12 cellular contexts compared by ENCODE assay signal in the genomic region with DNA sequence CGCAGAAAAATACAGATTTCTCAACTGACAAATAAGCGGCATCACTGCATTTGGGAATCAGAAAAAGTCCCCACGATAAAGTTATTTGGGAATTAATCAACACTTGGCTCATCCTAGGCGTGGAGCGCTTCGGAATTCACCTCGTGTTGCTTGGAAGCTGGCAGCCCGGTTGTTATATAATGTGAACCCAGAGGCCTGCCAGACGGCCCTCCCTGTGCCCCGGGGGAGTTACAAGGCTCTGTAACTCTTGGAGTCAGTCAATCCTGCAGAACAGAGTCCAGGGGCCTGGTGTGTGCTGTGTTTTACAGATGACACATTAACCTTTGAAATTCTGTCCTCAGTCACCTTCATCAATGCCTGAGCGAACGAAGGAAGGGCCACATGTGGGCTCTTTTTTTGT.
A peak's percentile ranks its signal among the peaks of the same experiment; 100 is the strongest.
DNase-seq lines count a peak whose midpoint lies in the region; ATAC-seq and TF ChIP-seq lines count a peak whose summit lies in the region.
"Had no signal": no experiment of that assay in that cellular context is flagged by ENCODE, and none has a peak within 500 bp of the region (broad histone marks: within the 10 kb centered on the region; RNA-seq: fewer than 3 reads in every experiment).

No MANE protein-coding gene starts in this region.

- POLR2A ChIA-PET in Caco-2 (lab: Charles Lee): no interaction called here

- peak in 8 of 14 donors; percentile 24 to 57 (median 37) for DNase-seq in C1 segment of cervical spinal cord (lab: John Stamatoyannopoulos, UW)
- peak; percentile 36 for DNase-seq in astrocyte of the hippocampus (ENCODE audit: low read depth, low spot score)
- peak; percentile 55 to 86 (median 83) for DNase-seq in right cardiac atrium
- DNase-seq in putamen (ENCODE audit: low spot score): peak; percentile 63
- no peak for DNase-seq in UCSD-AML1 (lab: John Stamatoyannopoulos, UW; ENCODE audit: unreplicated experiment)
- no peak for DNase-seq in Caco-2
- DNase-seq in retina: no peak
- DNase-seq: activated gamma-delta T cell treated with Interleukin-2 at 50 U/mL for 16 hours, NCI-H2171 treated with DMSO at 0.1 percent for 48 hours had no signal

- 40% methylated on average over 12 of the region's 12 CpGs for WGBS in right cardiac atrium

- no peaks in the 10 kb centered on the region for H3K4me1 Mint-ChIP-seq in Caco-2 (ENCODE audit: low read depth, unreplicated experiment)

- no peak overlapping the region for H3K27ac ChIP-seq in right cardiac atrium (ENCODE audit: low read length)
- H3K27ac ChIP-seq: RWPE1 had no signal

- H3K4me3 ChIP-seq in right cardiac atrium (ENCODE audit: low read length) (no peak overlapping the region), Caco-2 (ENCODE audit: low read depth, low read length) (no peak overlapping the region)
- H3K4me3 ChIP-seq: lung had no signal

- H3K27ac Mint-ChIP-seq in Caco-2 (ENCODE audit: unreplicated experiment): no peak overlapping the region

- no peaks in the 10 kb centered on the region for H3K36me3 Mint-ChIP-seq in Caco-2 (ENCODE audit: insufficient read depth, unreplicated experiment)

- H3K36me3 ChIP-seq in Caco-2 (ENCODE audit: control insufficient read depth, insufficient read depth, low read length): no peaks in the 10 kb centered on the region

- BruUV-seq in Caco-2 (replicated peaks; lab: Mats Ljungman, UMichigan): no TSS peak

- H3K9me3 ChIP-seq in right cardiac atrium (ENCODE audit: control insufficient read depth, low read length) (no peaks in the 10 kb centered on the region), Caco-2 (no peaks in the 10 kb centered on the region)

- TF ChIP-seq CTCF in Caco-2 (IDR thresholded peaks at IDR 0.05; ENCODE audit: insufficient read depth in 1 of 2, low read depth in 1 of 2, low read length in 1 of 2, severe bottlenecking in 1 of 2, unreplicated experiment in 1 of 2): no peak

- H3K4me1 ChIP-seq in right cardiac atrium (ENCODE audit: control insufficient read depth, insufficient read depth, low read length): peaks cover 6% of the 10 kb centered on the region
- no peaks in the 10 kb centered on the region for H3K4me1 ChIP-seq in Caco-2

- H3K4me3 Mint-ChIP-seq in Caco-2 (ENCODE audit: unreplicated experiment): no peak overlapping the region

- intact Hi-C loops in right cardiac atrium (cut with DNase I) (loop anchor here in 1 of 4 donors (10.0 kb wide), 1 partner anchor 117 kb away; no protein-coding TSS in a partner anchor), Caco-2 (cut with micrococcal nuclease; ENCODE audit: unreplicated experiment) (no loop called here)

- no peaks in the 10 kb centered on the region for H3K27me3 Mint-ChIP-seq in Caco-2 (ENCODE audit: insufficient read depth, unreplicated experiment)

- H3K27me3 ChIP-seq in right cardiac atrium (ENCODE audit: control insufficient read depth, insufficient read depth) (no peaks in the 10 kb centered on the region), Caco-2 (replicated peaks; ENCODE audit: control insufficient read depth, insufficient read depth, low read length) (no peaks in the 10 kb centered on the region; the same call in 1 of the 2 replicates)

- no peaks in the 10 kb centered on the region for H3K9me3 Mint-ChIP-seq in Caco-2 (ENCODE audit: unreplicated experiment)

- ATAC-seq in right cardiac atrium (peak; percentile 25 to 51), GM19351 (IDR thresholded peaks at IDR 0.05; ENCODE audit: unreplicated experiment) (no peak)

- CTCF ChIA-PET in Caco-2 (lab: Charles Lee): no interaction called here

Comparison
In these comparisons a context has a peak if more than half of its experiments do, and no peak if none do; other contexts are left out.
1. DNase-seq: peak in C1 segment of cervical spinal cord (8 of 14), astrocyte of the hippocampus (single experiment), right cardiac atrium (3 of 3) and putamen (single experiment); none in UCSD-AML1 (single experiment), Caco-2 (0 of 2) and retina (single experiment).